ENCODE assay signal across 8 cellular contexts in genomic region chr13:113275387-113275786, GRCh38. TPM values are rescaled to one million over a fixed set of nuclear protein-coding genes. Genes with fewer than 3 reads are reported as not detected.
DNase-seq lines count a peak whose midpoint lies in the region; ATAC-seq, FAIRE-seq and TF ChIP-seq lines count a peak whose summit lies in the region.

No MANE protein-coding gene starts in this region.

- CTCF ChIA-PET in Panc1 (lab: Charles Lee) = no interaction called here
- CTCF ChIA-PET in GM12878 (lab: Yijun Ruan, JAX) = interaction anchor here (0.7 to 1.8 kb wide), 5 partner anchors 117 to 1800 kb away, joined by 3 to 4 read pairs (median 3); no protein-coding TSS in a partner anchor

- SMC1A ChIA-PET in GM12878 (lab: Charles Lee; ENCODE audit: uncharacterized antibody, unreplicated experiment) = interaction anchor here (0.9 kb wide), 1 partner anchor 119 kb away, joined by 3 read pairs; no protein-coding TSS in a partner anchor

- BruUV-seq in Panc1 (replicated peaks; lab: Mats Ljungman, UMichigan) (no TSS peak), GM12878 (replicated peaks; lab: Mats Ljungman, UMichigan) (no TSS peak)

- no peaks in the 10 kb centered on the region for H3K36me3 ChIP-seq in Panc1 (ENCODE audit: control insufficient read depth, insufficient read depth, low read length)
- no peaks in the 10 kb centered on the region for H3K36me3 ChIP-seq in GM12878 (ENCODE audit: control insufficient read depth in 2 of 2, insufficient read depth in 2 of 2, low read length in 1 of 2)

- ATAC-seq in Panc1 = peak; percentile 73
- peak; percentile 91 for ATAC-seq in GM12878

- TF ChIP-seq EP300 in GM12878 (IDR thresholded peaks at IDR 0.05; ENCODE audit: borderline replicate concordance in 1 of 2, control insufficient read depth in 1 of 2, low read depth in 2 of 2, low read length in 2 of 2) = no peak

- H3K27ac ChIP-seq in Panc1 (ENCODE audit: low read length) (no peak overlapping the region), GM12878 (ENCODE audit: control insufficient read depth, insufficient read depth) (no peak overlapping the region)

- TF ChIP-seq RAD21 in GM12878 (IDR thresholded peaks at IDR 0.05; ENCODE audit: insufficient read depth, low read depth, low read length) = peak; percentile 51; the same call in 1 of the 2 replicates

- H3K9ac ChIP-seq in GM12878 (ENCODE audit: control insufficient read depth, insufficient read depth, low read length) = no peak overlapping the region

- intact Hi-C loops in Panc1 (cut with micrococcal nuclease; ENCODE audit: unreplicated experiment) = loop anchor here (10.0 kb wide), 1 partner anchor 99 kb away; no protein-coding TSS in a partner anchor
- intact Hi-C loops in GM12878 (cut with micrococcal nuclease; ENCODE audit: unreplicated experiment) = loop anchor here (1.0 kb wide), 1 partner anchor 119 kb away; no protein-coding TSS in a partner anchor

- DNase-seq in Caki2 (ENCODE audit: low read depth) (peak; percentile 71), HFF-Myc (ENCODE audit: extremely low read depth, low read depth) (peak; percentile 33), Panc1 (ENCODE audit: low read depth, low spot score) (peak; percentile 28), GM12878 (ENCODE audit: low read depth, low spot score) (no peak), left kidney (ENCODE audit: low read depth, low spot score) (peak; percentile 71), stromal cell of bone marrow (ENCODE audit: low read depth) (peak; percentile 36), epidermal melanocyte (ENCODE audit: insufficient read length, low spot score) (no peak), NCI-H1048 (lab: John Stamatoyannopoulos, UW) (no peak)

- H3K4me2 ChIP-seq in GM12878 (ENCODE audit: control insufficient read depth, insufficient read depth) = no peak overlapping the region

- peak; percentile 38 for FAIRE-seq in GM12878 (lab: Jason Lieb, UNC)

- H3K79me2 ChIP-seq in GM12878 (ENCODE audit: control insufficient read depth, insufficient read depth, low read length) = no peaks in the 10 kb centered on the region

- H3K4me3 ChIP-seq in HFF-Myc (replicated peaks; ENCODE audit: low read depth, low read length) (no peak overlapping the region), Panc1 (ENCODE audit: low read depth in 2 of 2, low read length in 2 of 2) (no peak overlapping the region), GM12878 (no peak overlapping the region)

- no peak for TF ChIP-seq POLR2A in GM12878 (IDR thresholded peaks at IDR 0.05; ENCODE audit: low read depth, low read length)

- no peaks in the 10 kb centered on the region for H4K20me1 ChIP-seq in GM12878 (ENCODE audit: control insufficient read depth, insufficient read depth)

- H3K9me3 ChIP-seq in Panc1 (ENCODE audit: control insufficient read depth, insufficient read depth, low read depth, low read length) (no peaks in the 10 kb centered on the region), GM12878 (replicated peaks; ENCODE audit: control insufficient read depth, insufficient read depth, low read length) (no peaks in the 10 kb centered on the region)

- POLR2A ChIA-PET in Panc1 (lab: Charles Lee) = no interaction called here
- POLR2A ChIA-PET in GM12878 (lab: Charles Lee) = no interaction called here

- no peak overlapping the region for H2AFZ ChIP-seq in GM12878 (ENCODE audit: control insufficient read depth, low read depth, low read length)

- H3K4me1 ChIP-seq in Panc1 (ENCODE audit: control insufficient read depth, insufficient read depth, low read length) (no peaks in the 10 kb centered on the region), GM12878 (ENCODE audit: control insufficient read depth, insufficient read depth, low read length) (no peaks in the 10 kb centered on the region)

- in situ Hi-C loops in Caki2 (cut with HindIII; ENCODE audit: low pct_unique_long_range_greater_than_20kb, low sequenced_read_pairs) = no loop called here
- in situ Hi-C loops in Panc1 (cut with HindIII; ENCODE audit: low pct_unique_long_range_greater_than_20kb, low sequenced_read_pairs) = no loop called here
- in situ Hi-C loops in GM12878 (cut with MboI) = no loop called here

- 4% methylated on average over 3 of the region's 3 CpGs for WGBS in GM12878 (ENCODE audit: insufficient coverage, insufficient replicate concordance, low lambda C conversion rate, missing lambda C conversion rate)

- RAD21 ChIA-PET in GM12878 (lab: Charles Lee; ENCODE audit: unreplicated experiment) = interaction anchor here (1.4 kb wide), 1 partner anchor 116 kb away, joined by 3 read pairs; no protein-coding TSS in a partner anchor

- H3K27me3 ChIP-seq in Panc1 (ENCODE audit: control insufficient read depth, insufficient read depth, low read length) (no peaks in the 10 kb centered on the region), GM12878 (replicated peaks in 1 of 2; ENCODE audit: control insufficient read depth in 2 of 2, insufficient read depth in 2 of 2, low read length in 1 of 2) (no peaks in the 10 kb centered on the region)

- TF ChIP-seq CTCF in HFF-Myc (IDR thresholded peaks at IDR 0.05; ENCODE audit: low read depth, low read length, missing control alignments) (peak; percentile 57), Panc1 (IDR thresholded peaks at IDR 0.05) (no peak; the same call in 1 of the 2 replicates), GM12878 (IDR thresholded peaks at IDR 0.05 in 2 of 3, conservative IDR thresholded peaks at IDR 0.05 in 1 of 3; ENCODE audit: control insufficient read depth in 2 of 3, extremely low read depth in 1 of 3, insufficient read depth in 1 of 3, low read depth in 3 of 3, low read length in 3 of 3) (peak; percentile 36 to 59 (median 44); a peak in 5 of 6 replicates)

TF ChIP-seq in GM12878, 131 proteins besides CTCF, POLR2A, EP300 and RAD21:
- TF ChIP-seq HDGF (IDR thresholded peaks at IDR 0.05) (no peak), SP1 (IDR thresholded peaks at IDR 0.05; ENCODE audit: low read depth, low read length) (no peak), POU2F2 (IDR thresholded peaks at IDR 0.05; ENCODE audit: borderline replicate concordance, low read depth, low read length) (0 out of 3 replicates have a peak, but pooled peaks have one; percentile 14), E2F4 (IDR thresholded peaks at IDR 0.05; ENCODE audit: low read depth, low read length) (no peak), YY1 (IDR thresholded peaks at IDR 0.05; ENCODE audit: low read depth, low read length) (peak; percentile 44; the same call in 1 of the 2 replicates), SMC3 (IDR thresholded peaks at IDR 0.05; ENCODE audit: borderline replicate concordance, low read length) (peak; percentile 72), SIX5 (IDR thresholded peaks at IDR 0.05; ENCODE audit: low read depth, low read length, severe bottlenecking) (no peak), NR2F1 (conservative IDR thresholded peaks at IDR 0.05) (peak; percentile 71), RCOR1 (conservative IDR thresholded peaks at IDR 0.05; ENCODE audit: low read depth, low read length) (no peak), BMI1 (IDR thresholded peaks at IDR 0.05; ENCODE audit: borderline replicate concordance) (no peak), PKNOX1 (IDR thresholded peaks at IDR 0.05) (no peak)

RNA-seq across cellular contexts. Expression of gene LAMP1, which starts 21.7 kb away (rescaled TPM):
- total RNA-seq in Caki2 (2014; rRNA removed; shearing (Covaris generic); ENCODE audit: low replicate concordance) = 114 and 155 TPM in 2 replicates
- 212 TPM for total RNA-seq in Panc1 (2021; ENCODE audit: unreplicated experiment)
- polyA plus RNA-seq in Panc1 (2012; ENCODE audit: insufficient read length) = 236 TPM
- total RNA-seq in GM12878 (2013; cell fraction: nucleolus; rRNA removed) = 33.6 and 34.3 TPM in 2 replicates
- 44.8 and 54.2 TPM in 2 replicates for total RNA-seq in GM12878 (2014; rRNA removed)
- 25.4 and 29.6 TPM in 2 replicates for total RNA-seq in GM12878 (2014; rRNA removed; fragmentation: Illumina TruSeq; extraction: Trizol)
- total RNA-seq in GM12878 (2021) = 83.0 and 83.2 TPM in 2 replicates
- 34.1 TPM for polyA plus RNA-seq in GM12878 (2011; ENCODE audit: low read depth)
- polyA plus RNA-seq in GM12878 (2011; rRNA removed) = 25.2 and 50.2 TPM in 2 replicates
- 28.6 and 34.2 TPM in 2 replicates for polyA plus RNA-seq in GM12878 (2011; cell fraction: cytosol; rRNA removed)
- 36.6 and 45.0 TPM in 2 replicates for polyA plus RNA-seq in GM12878 (2011; cell fraction: nucleus; rRNA removed)
- 48.2 and 53.2 TPM in 2 replicates for polyA plus RNA-seq in GM12878 (2012)
- polyA plus RNA-seq in GM12878 (2014; fragmentation: Illumina TruSeq; extraction: Trizol) = 20.1 and 35.9 TPM in 2 replicates
- 1 to 10 TPM; 2.5 to 8.4 TPM for polyA plus RNA-seq in GM12878 (2014; fragmentation: Nextera tagmentation; extraction: Ambion mirVana)
- 44.4 and 52.8 TPM in 2 replicates for polyA plus RNA-seq in GM12878 (2014; rRNA removed)
- polyA plus RNA-seq in GM12878 (2016; fragmentation: Nextera tagmentation; extraction: Ambion mirVana) = 10 to 100 TPM in 1 of 2 experiments, 1 to 10 TPM in 1; 2.7 to 26.5 TPM
- polyA minus RNA-seq in GM12878 (2011; rRNA and poly(A)+ RNA removed) = 29.5 and 36.2 TPM in 2 replicates
- polyA minus RNA-seq in GM12878 (2011; cell fraction: cytosol; rRNA and poly(A)+ RNA removed) = 22.4 and 22.7 TPM in 2 replicates
- 6.9 and 13.2 TPM in 2 replicates for polyA minus RNA-seq in GM12878 (2011; cell fraction: nucleus; rRNA and poly(A)+ RNA removed)

Comparison
In these comparisons a context has a peak if more than half of its experiments do, and no peak if none do; other contexts are left out.
1. DNase-seq: peak in Caki2 (single experiment), HFF-Myc (single experiment), Panc1 (single experiment), left kidney (single experiment) and stromal cell of bone marrow (single experiment); none in GM12878 (single experiment), epidermal melanocyte (single experiment) and NCI-H1048 (single experiment).